ENCODE assay signal across 2 cellular contexts in the genomic region with DNA sequence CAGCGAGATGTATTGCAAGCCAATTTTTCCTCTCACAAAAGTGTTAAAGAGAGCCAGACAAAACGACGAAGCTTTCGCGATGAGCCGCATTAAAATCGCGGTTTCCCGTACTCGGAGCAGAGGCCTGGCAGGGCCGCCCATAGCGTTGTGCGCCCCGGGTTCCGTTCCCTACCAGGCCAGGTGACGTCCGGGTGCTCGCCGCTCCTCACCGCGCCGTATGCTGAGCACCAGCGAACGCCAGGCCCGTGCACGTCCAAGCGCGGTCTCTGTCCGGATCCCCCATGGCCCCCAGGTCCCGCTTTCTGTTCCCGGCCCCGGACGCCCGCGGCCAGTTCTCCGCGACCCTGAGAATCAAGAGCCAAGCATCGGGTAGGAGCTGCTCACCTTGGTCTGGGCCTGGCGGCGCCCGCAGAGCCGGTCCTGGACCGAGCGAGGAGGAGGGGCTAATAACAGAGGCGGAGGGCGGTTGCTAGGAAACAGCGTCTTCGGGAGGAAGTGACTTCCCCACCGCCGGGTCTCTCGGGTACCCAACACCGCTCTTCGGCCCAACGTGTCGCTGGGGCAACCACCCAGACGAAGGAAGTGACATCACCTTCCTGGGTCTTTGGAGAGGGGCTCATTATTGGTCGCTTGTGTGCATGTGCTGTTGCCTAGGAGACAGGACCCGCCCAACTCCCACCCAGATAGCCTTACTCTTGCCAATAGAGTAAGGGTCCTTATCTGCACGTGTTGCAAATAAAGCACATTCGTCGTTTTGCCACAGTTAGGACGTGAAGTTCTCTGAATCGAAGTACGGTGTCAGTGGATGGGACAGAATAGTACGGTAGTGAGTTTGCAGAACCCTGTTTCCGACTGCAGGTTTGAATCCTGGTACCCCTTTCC.
TF ChIP-seq lines count a peak whose summit lies in the region.

A gene (minus strand): TSS at position 579 of the 882 bp plus-strand sequence. CDS start 1,115 bp downstream, outside the sequence.

TF ChIP-seq in HEK293, 187 proteins besides CTCF, POLR2A, EP300 and RAD21 (continued from another document and continues in another):
- TF ChIP-seq, protein P1, sequence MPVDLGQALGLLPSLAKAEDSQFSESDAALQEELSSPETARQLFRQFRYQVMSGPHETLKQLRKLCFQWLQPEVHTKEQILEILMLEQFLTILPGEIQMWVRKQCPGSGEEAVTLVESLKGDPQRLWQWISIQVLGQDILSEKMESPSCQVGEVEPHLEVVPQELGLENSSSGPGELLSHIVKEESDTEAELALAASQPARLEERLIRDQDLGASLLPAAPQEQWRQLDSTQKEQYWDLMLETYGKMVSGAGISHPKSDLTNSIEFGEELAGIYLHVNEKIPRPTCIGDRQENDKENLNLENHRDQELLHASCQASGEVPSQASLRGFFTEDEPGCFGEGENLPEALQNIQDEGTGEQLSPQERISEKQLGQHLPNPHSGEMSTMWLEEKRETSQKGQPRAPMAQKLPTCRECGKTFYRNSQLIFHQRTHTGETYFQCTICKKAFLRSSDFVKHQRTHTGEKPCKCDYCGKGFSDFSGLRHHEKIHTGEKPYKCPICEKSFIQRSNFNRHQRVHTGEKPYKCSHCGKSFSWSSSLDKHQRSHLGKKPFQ (tag by site-specific recombination; IDR thresholded peaks at IDR 0.05): no peak
- TF ChIP-seq ZNF792 (tag by site-specific recombination; IDR thresholded peaks at IDR 0.05) (no peak), ZNF114 (tag by site-specific recombination; IDR thresholded peaks at IDR 0.05) (no peak), ZNF121 (tag by site-specific recombination; IDR thresholded peaks at IDR 0.05) (peak; percentile 54), ZNF2 (tag by site-specific recombination; IDR thresholded peaks at IDR 0.05) (peak; percentile 54; the same call in 1 of the 2 replicates), ZNF664 (tag by site-specific recombination; IDR thresholded peaks at IDR 0.05) (no peak), ZSCAN16 (tag by site-specific recombination; IDR thresholded peaks at IDR 0.05) (peak; percentile 89), ZNF175 (tag by site-specific recombination; IDR thresholded peaks at IDR 0.05) (no peak), SP7 (tag by site-specific recombination; IDR thresholded peaks at IDR 0.05) (peak; percentile 52), KLF8 (tag by site-specific recombination; IDR thresholded peaks at IDR 0.05) (no peak), ZXDB (tag by site-specific recombination; IDR thresholded peaks at IDR 0.05) (peak; percentile 41; the same call in 1 of the 2 replicates), HOXD13 (CRISPR knock-in tag; IDR thresholded peaks at IDR 0.05; ENCODE audit: borderline replicate concordance) (no peak), ZNF184 (tag by site-specific recombination; IDR thresholded peaks at IDR 0.05) (no peak), ZNF701 (tag by site-specific recombination; IDR thresholded peaks at IDR 0.05) (no peak)
- TF ChIP-seq, protein P2, sequence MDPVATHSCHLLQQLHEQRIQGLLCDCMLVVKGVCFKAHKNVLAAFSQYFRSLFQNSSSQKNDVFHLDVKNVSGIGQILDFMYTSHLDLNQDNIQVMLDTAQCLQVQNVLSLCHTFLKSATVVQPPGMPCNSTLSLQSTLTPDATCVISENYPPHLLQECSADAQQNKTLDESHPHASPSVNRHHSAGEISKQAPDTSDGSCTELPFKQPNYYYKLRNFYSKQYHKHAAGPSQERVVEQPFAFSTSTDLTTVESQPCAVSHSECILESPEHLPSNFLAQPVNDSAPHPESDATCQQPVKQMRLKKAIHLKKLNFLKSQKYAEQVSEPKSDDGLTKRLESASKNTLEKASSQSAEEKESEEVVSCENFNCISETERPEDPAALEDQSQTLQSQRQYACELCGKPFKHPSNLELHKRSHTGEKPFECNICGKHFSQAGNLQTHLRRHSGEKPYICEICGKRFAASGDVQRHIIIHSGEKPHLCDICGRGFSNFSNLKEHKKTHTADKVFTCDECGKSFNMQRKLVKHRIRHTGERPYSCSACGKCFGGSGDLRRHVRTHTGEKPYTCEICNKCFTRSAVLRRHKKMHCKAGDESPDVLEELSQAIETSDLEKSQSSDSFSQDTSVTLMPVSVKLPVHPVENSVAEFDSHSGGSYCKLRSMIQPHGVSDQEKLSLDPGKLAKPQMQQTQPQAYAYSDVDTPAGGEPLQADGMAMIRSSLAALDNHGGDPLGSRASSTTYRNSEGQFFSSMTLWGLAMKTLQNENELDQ (tag by site-specific recombination; IDR thresholded peaks at IDR 0.05; ENCODE audit: low read depth): no peak
- TF ChIP-seq, protein P3, sequence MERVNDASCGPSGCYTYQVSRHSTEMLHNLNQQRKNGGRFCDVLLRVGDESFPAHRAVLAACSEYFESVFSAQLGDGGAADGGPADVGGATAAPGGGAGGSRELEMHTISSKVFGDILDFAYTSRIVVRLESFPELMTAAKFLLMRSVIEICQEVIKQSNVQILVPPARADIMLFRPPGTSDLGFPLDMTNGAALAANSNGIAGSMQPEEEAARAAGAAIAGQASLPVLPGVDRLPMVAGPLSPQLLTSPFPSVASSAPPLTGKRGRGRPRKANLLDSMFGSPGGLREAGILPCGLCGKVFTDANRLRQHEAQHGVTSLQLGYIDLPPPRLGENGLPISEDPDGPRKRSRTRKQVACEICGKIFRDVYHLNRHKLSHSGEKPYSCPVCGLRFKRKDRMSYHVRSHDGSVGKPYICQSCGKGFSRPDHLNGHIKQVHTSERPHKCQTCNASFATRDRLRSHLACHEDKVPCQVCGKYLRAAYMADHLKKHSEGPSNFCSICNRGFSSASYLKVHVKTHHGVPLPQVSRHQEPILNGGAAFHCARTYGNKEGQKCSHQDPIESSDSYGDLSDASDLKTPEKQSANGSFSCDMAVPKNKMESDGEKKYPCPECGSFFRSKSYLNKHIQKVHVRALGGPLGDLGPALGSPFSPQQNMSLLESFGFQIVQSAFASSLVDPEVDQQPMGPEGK (tag by site-specific recombination; IDR thresholded peaks at IDR 0.05): peak; percentile 51; the same call in 1 of the 2 replicates
- TF ChIP-seq, protein P4, sequence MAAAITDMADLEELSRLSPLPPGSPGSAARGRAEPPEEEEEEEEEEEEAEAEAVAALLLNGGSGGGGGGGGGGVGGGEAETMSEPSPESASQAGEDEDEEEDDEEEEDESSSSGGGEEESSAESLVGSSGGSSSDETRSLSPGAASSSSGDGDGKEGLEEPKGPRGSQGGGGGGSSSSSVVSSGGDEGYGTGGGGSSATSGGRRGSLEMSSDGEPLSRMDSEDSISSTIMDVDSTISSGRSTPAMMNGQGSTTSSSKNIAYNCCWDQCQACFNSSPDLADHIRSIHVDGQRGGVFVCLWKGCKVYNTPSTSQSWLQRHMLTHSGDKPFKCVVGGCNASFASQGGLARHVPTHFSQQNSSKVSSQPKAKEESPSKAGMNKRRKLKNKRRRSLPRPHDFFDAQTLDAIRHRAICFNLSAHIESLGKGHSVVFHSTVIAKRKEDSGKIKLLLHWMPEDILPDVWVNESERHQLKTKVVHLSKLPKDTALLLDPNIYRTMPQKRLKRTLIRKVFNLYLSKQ (tag by site-specific recombination; IDR thresholded peaks at IDR 0.05; ENCODE audit: borderline replicate concordance): no peak

TF ChIP-seq in GM12878, 131 proteins besides CTCF, POLR2A, EP300 and RAD21 (continued from another document and continues in another):
- TF ChIP-seq, protein P5, sequence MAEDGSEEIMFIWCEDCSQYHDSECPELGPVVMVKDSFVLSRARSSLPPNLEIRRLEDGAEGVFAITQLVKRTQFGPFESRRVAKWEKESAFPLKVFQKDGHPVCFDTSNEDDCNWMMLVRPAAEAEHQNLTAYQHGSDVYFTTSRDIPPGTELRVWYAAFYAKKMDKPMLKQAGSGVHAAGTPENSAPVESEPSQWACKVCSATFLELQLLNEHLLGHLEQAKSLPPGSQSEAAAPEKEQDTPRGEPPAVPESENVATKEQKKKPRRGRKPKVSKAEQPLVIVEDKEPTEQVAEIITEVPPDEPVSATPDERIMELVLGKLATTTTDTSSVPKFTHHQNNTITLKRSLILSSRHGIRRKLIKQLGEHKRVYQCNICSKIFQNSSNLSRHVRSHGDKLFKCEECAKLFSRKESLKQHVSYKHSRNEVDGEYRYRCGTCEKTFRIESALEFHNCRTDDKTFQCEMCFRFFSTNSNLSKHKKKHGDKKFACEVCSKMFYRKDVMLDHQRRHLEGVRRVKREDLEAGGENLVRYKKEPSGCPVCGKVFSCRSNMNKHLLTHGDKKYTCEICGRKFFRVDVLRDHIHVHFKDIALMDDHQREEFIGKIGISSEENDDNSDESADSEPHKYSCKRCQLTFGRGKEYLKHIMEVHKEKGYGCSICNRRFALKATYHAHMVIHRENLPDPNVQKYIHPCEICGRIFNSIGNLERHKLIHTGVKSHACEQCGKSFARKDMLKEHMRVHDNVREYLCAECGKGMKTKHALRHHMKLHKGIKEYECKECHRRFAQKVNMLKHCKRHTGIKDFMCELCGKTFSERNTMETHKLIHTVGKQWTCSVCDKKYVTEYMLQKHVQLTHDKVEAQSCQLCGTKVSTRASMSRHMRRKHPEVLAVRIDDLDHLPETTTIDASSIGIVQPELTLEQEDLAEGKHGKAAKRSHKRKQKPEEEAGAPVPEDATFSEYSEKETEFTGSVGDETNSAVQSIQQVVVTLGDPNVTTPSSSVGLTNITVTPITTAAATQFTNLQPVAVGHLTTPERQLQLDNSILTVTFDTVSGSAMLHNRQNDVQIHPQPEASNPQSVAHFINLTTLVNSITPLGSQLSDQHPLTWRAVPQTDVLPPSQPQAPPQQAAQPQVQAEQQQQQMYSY (CRISPR knock-in tag; IDR thresholded peaks at IDR 0.05): no peak
- TF ChIP-seq PML (IDR thresholded peaks at IDR 0.05; ENCODE audit: low read length) (no peak), RUNX3 (IDR thresholded peaks at IDR 0.05; ENCODE audit: low read length) (peak; percentile 49), LARP7 (IDR thresholded peaks at IDR 0.05) (no peak), BACH1 (IDR thresholded peaks at IDR 0.05; ENCODE audit: borderline replicate concordance) (no peak), ZNF274 (IDR thresholded peaks at IDR 0.05; ENCODE audit: insufficient read depth, insufficient read length) (no peak), PAX8 (IDR thresholded peaks at IDR 0.05) (no peak), BHLHE40 (IDR thresholded peaks at IDR 0.05; ENCODE audit: borderline replicate concordance in 1 of 2, low read depth in 2 of 2, low read length in 1 of 2) (peak; percentile 28 to 74; a peak in 3 of 4 replicates), GATAD2B (conservative IDR thresholded peaks at IDR 0.05; ENCODE audit: low read depth) (peak; percentile 58; the same call in 1 of the 2 replicates), CREB1 (IDR thresholded peaks at IDR 0.05; ENCODE audit: low read depth) (peak; percentile 89), ZSCAN29 (IDR thresholded peaks at IDR 0.05) (no peak), SMARCA5 (IDR thresholded peaks at IDR 0.05) (no peak), ZZZ3 (IDR thresholded peaks at IDR 0.05; ENCODE audit: control insufficient read depth, insufficient read length, low read depth) (no peak), NBN (IDR thresholded peaks at IDR 0.05) (0 out of 2 replicates have a peak, but pooled peaks have one; percentile 36), HDGF (IDR thresholded peaks at IDR 0.05) (peak; percentile 45; the same call in 1 of the 2 replicates), ASH2L (IDR thresholded peaks at IDR 0.05; ENCODE audit: borderline replicate concordance, low read depth) (no peak), BMI1 (IDR thresholded peaks at IDR 0.05; ENCODE audit: borderline replicate concordance) (peak; percentile 97), HCFC1 (IDR thresholded peaks at IDR 0.05; ENCODE audit: low read length) (peak; percentile 20; the same call in 1 of the 2 replicates)
- TF ChIP-seq, protein P6, sequence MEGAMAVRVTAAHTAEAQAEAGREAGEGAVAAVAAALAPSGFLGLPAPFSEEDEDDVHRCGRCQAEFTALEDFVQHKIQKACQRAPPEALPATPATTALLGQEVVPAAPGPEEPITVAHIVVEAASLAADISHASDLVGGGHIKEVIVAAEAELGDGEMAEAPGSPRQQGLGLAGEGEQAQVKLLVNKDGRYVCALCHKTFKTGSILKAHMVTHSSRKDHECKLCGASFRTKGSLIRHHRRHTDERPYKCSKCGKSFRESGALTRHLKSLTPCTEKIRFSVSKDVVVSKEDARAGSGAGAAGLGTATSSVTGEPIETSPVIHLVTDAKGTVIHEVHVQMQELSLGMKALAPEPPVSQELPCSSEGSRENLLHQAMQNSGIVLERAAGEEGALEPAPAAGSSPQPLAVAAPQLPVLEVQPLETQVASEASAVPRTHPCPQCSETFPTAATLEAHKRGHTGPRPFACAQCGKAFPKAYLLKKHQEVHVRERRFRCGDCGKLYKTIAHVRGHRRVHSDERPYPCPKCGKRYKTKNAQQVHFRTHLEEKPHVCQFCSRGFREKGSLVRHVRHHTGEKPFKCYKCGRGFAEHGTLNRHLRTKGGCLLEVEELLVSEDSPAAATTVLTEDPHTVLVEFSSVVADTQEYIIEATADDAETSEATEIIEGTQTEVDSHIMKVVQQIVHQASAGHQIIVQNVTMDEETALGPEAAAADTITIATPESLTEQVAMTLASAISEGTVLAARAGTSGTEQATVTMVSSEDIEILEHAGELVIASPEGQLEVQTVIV (IDR thresholded peaks at IDR 0.05; ENCODE audit: borderline replicate concordance, partially characterized antibody): no peak
- TF ChIP-seq, protein P7, sequence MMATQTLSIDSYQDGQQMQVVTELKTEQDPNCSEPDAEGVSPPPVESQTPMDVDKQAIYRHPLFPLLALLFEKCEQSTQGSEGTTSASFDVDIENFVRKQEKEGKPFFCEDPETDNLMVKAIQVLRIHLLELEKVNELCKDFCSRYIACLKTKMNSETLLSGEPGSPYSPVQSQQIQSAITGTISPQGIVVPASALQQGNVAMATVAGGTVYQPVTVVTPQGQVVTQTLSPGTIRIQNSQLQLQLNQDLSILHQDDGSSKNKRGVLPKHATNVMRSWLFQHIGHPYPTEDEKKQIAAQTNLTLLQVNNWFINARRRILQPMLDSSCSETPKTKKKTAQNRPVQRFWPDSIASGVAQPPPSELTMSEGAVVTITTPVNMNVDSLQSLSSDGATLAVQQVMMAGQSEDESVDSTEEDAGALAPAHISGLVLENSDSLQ (IDR thresholded peaks at IDR 0.05): no peak
- TF ChIP-seq, protein P8, sequence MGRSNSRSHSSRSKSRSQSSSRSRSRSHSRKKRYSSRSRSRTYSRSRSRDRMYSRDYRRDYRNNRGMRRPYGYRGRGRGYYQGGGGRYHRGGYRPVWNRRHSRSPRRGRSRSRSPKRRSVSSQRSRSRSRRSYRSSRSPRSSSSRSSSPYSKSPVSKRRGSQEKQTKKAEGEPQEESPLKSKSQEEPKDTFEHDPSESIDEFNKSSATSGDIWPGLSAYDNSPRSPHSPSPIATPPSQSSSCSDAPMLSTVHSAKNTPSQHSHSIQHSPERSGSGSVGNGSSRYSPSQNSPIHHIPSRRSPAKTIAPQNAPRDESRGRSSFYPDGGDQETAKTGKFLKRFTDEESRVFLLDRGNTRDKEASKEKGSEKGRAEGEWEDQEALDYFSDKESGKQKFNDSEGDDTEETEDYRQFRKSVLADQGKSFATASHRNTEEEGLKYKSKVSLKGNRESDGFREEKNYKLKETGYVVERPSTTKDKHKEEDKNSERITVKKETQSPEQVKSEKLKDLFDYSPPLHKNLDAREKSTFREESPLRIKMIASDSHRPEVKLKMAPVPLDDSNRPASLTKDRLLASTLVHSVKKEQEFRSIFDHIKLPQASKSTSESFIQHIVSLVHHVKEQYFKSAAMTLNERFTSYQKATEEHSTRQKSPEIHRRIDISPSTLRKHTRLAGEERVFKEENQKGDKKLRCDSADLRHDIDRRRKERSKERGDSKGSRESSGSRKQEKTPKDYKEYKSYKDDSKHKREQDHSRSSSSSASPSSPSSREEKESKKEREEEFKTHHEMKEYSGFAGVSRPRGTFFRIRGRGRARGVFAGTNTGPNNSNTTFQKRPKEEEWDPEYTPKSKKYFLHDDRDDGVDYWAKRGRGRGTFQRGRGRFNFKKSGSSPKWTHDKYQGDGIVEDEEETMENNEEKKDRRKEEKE (IDR thresholded peaks at IDR 0.05): no peak
- TF ChIP-seq, protein P9, sequence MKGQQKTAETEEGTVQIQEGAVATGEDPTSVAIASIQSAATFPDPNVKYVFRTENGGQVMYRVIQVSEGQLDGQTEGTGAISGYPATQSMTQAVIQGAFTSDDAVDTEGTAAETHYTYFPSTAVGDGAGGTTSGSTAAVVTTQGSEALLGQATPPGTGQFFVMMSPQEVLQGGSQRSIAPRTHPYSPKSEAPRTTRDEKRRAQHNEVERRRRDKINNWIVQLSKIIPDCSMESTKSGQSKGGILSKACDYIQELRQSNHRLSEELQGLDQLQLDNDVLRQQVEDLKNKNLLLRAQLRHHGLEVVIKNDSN (IDR thresholded peaks at IDR 0.05; ENCODE audit: borderline replicate concordance, extremely low read length, insufficient read depth, low read depth, low read length): peak; percentile 25
